Comparison of ENCODE assay signal across 10 cellular contexts in the genomic region with DNA sequence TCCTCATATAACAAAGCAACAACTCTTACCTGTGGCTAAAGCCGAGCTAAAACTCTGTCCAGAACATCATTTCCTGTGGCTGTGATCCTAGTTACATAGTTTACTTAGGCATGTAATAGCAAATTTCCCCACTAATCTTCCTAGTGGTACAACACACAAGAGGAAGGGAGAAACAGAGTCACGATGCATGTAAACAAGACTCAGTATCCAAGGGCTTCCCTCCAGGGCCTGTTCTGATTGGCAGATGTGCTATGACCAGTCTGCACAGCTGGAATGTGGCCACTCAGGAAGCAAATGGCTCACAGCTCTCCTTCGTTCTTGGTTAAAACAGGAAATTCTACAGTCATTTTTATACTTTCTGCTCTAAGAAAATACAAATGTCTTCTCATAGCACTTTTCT. TPM values are rescaled to one million over a fixed set of nuclear protein-coding genes. Genes with fewer than 3 reads are reported as not detected.
DNase-seq lines count a peak whose midpoint lies in the region; ATAC-seq, FAIRE-seq and TF ChIP-seq lines count a peak whose summit lies in the region.
"Had no signal": no experiment of that assay in that cellular context is flagged by ENCODE, and none has a peak within 500 bp of the region (broad histone marks: within the 10 kb centered on the region; RNA-seq: fewer than 3 reads in every experiment).

No MANE protein-coding gene starts in this region.

- H3K4me1 ChIP-seq in endothelial cell of umbilical vein (ENCODE audit: control insufficient read depth, extremely low read depth, insufficient read depth, low read length) (peaks cover 33% of the 10 kb centered on the region), lung (ENCODE audit: control insufficient read depth in 2 of 2, insufficient read depth in 2 of 2, low read length in 2 of 2) (peaks cover under 1 to 8% of the 10 kb centered on the region in 2 donors)

- peak overlapping the region; percentile 91 for H3K9ac ChIP-seq in endothelial cell of umbilical vein (replicated peaks; ENCODE audit: extremely low read depth, insufficient read depth, low read length)

- H3K9me3 ChIP-seq in endothelial cell of umbilical vein (replicated peaks; ENCODE audit: control insufficient read depth, insufficient read depth, low read length) (no peaks in the 10 kb centered on the region), lung (ENCODE audit: control insufficient read depth in 2 of 2, insufficient read depth in 1 of 2, low read length in 1 of 2) (no peaks in the 10 kb centered on the region)

- TF ChIP-seq CTCF in endothelial cell of umbilical vein (IDR thresholded peaks at IDR 0.05; ENCODE audit: extremely low read depth in 1 of 2, insufficient read depth in 1 of 2, low read depth in 1 of 2, low read length in 2 of 2) (no peak), lung (IDR thresholded peaks at IDR 0.05; ENCODE audit: control extremely low read depth, extremely low read depth) (no peak), CD14-positive monocyte (IDR thresholded peaks at IDR 0.05) (no peak)

- H3K27ac Mint-ChIP-seq in CD14-positive monocyte: no peak overlapping the region
- H3K27ac Mint-ChIP-seq: IgD-negative memory B cell had no signal

- H3K9me3 Mint-ChIP-seq in CD14-positive monocyte: peaks cover 0 to 2% (median 0%) of the 10 kb centered on the region in 7 donors

- peak; percentile 93 for FAIRE-seq in endothelial cell of umbilical vein (lab: Jason Lieb, UNC)

- CTCF ChIA-PET in endothelial cell of umbilical vein (lab: Charles Lee): interaction anchor here (0.8 to 2.1 kb wide), 6 partner anchors 10 to 377 kb away, joined by 3 to 6 read pairs (median 4); a partner anchor contains a TSS

- H4K20me1 ChIP-seq in endothelial cell of umbilical vein (replicated peaks; ENCODE audit: control insufficient read depth, extremely low read depth, insufficient read depth, low read length): no peaks in the 10 kb centered on the region

- no TSS peak for BruUV-seq in endothelial cell of umbilical vein (replicated peaks; lab: Mats Ljungman, UMichigan)

- H2AFZ ChIP-seq in endothelial cell of umbilical vein (ENCODE audit: low read depth, low read length): no peak overlapping the region

- no peaks in the 10 kb centered on the region for H3K9me1 ChIP-seq in endothelial cell of umbilical vein (replicated peaks; ENCODE audit: control insufficient read depth, extremely low read depth, insufficient read depth, low read length)

- dilution Hi-C loops in endothelial cell of umbilical vein (cut with MboI; ENCODE audit: extremely low pct_ligation_motif_present, low sequenced_read_pairs): no loop called here

- H3K36me3 ChIP-seq in endothelial cell of umbilical vein (ENCODE audit: control insufficient read depth in 2 of 2, extremely low read depth in 1 of 2, insufficient read depth in 2 of 2, low read length in 2 of 2) (no peaks in the 10 kb centered on the region), lung (ENCODE audit: control insufficient read depth in 2 of 2, insufficient read depth in 2 of 2, low read length in 2 of 2) (no peaks in the 10 kb centered on the region)

- no peaks in the 10 kb centered on the region for H3K36me3 Mint-ChIP-seq in CD14-positive monocyte
- H3K36me3 Mint-ChIP-seq: IgD-negative memory B cell had no signal

- peak overlapping the region; percentile 93 for H3K4me2 ChIP-seq in endothelial cell of umbilical vein (ENCODE audit: insufficient read depth, low read length)

- H3K79me2 ChIP-seq in endothelial cell of umbilical vein (ENCODE audit: control insufficient read depth, insufficient read depth, low read length): peaks cover 8% of the 10 kb centered on the region

- peak; percentile 71 for TF ChIP-seq POLR2A in endothelial cell of umbilical vein (IDR thresholded peaks at IDR 0.05; ENCODE audit: low read depth, low read length)

- H3K27ac ChIP-seq in endothelial cell of umbilical vein (ENCODE audit: insufficient read depth, low read depth, low read length) (peak overlapping the region; percentile 80), lung (ENCODE audit: low read depth in 1 of 2, low read length in 1 of 2) (peak overlapping the region in 1 of 2 donors; percentile 13), temporal lobe (ENCODE audit: low read depth, low read length) (peak overlapping the region; percentile 80)
- H3K27ac ChIP-seq: VCaP had no signal

- H3K4me3 ChIP-seq in endothelial cell of umbilical vein (replicated peaks in 1 of 3; ENCODE audit: insufficient read depth in 1 of 3, low read depth in 1 of 3, low read length in 3 of 3): peak overlapping the region; percentile 2 to 79 (median 38)
- no peak overlapping the region for H3K4me3 ChIP-seq in lung

- H3K4me3 Mint-ChIP-seq in CD14-positive monocyte: no peak overlapping the region
- H3K4me3 Mint-ChIP-seq: IgD-negative memory B cell had no signal

- no peak for ATAC-seq in lung (ENCODE audit: insufficient read depth, low FRiP score)

- H3K27me3 ChIP-seq in endothelial cell of umbilical vein (ENCODE audit: control insufficient read depth in 2 of 2, insufficient read depth in 2 of 2, low read length in 2 of 2) (no peaks in the 10 kb centered on the region), lung (ENCODE audit: control insufficient read depth, insufficient read depth) (no peaks in the 10 kb centered on the region)

- peak; percentile 59 for DNase-seq in M059J (ENCODE audit: low read depth)
- DNase-seq in endothelial cell of umbilical vein (ENCODE audit: low read depth, low spot score): peak; percentile 99
- DNase-seq in lung (ENCODE audit: low spot score): peak; percentile 35
- no peak for DNase-seq in activated CD4-positive, alpha-beta T cell treated with anti-CD3 and anti-CD28 coated beads, Interleukin-2, amount 50 U/mL, for 48 hours
- no peak for DNase-seq in NK-92 treated with Interleukin-12 subunit alpha and Interleukin-12 subunit beta, amount 100 ng/mL, for 24 hours (lab: John Stamatoyannopoulos, UW)
- DNase-seq in CD14-positive monocyte (ENCODE audit: low spot score): no peak
- no peak for DNase-seq in germinal center (ENCODE audit: low spot score)

- H3K4me1 Mint-ChIP-seq in CD14-positive monocyte: no peaks in the 10 kb centered on the region
- H3K4me1 Mint-ChIP-seq: IgD-negative memory B cell had no signal

- intact Hi-C loops in endothelial cell of umbilical vein (cut with micrococcal nuclease): loop anchor here (1.0 to 5.0 kb wide), 8 partner anchors 12 to 533 kb away; a partner anchor contains a TSS
- intact Hi-C loops in CD14-positive monocyte (cut with micrococcal nuclease): no loop called here

- WGBS in lung, 2 donors: 22 to 34% methylated on average over 3 of the region's 3 CpGs

- no peaks in the 10 kb centered on the region for H3K27me3 Mint-ChIP-seq in CD14-positive monocyte (ENCODE audit: low read depth in 3 of 3)

- POLR2A ChIA-PET in endothelial cell of umbilical vein (lab: Charles Lee): interaction anchor here (0.5 to 0.6 kb wide), 2 partner anchors 12 to 119 kb away, joined by 3 read pairs; no protein-coding TSS in a partner anchor

TF ChIP-seq in endothelial cell of umbilical vein, 7 proteins besides CTCF, POLR2A, EP300 and RAD21:
- TF ChIP-seq JUN (IDR thresholded peaks at IDR 0.05; ENCODE audit: borderline replicate concordance, insufficient read depth, insufficient read length, low read depth) (peak; percentile 28), GATA2 (IDR thresholded peaks at IDR 0.05; ENCODE audit: insufficient read depth, insufficient read length, low read depth, low read length) (no peak), MYC (IDR thresholded peaks at IDR 0.05; ENCODE audit: low read depth, low read length) (no peak), POLR2AphosphoS5 (IDR thresholded peaks at IDR 0.05; ENCODE audit: insufficient read depth, low read depth, low read length) (peak; percentile 66), FOS (IDR thresholded peaks at IDR 0.05; ENCODE audit: borderline replicate concordance, insufficient read depth, low read length) (peak; percentile 51), EZH2 (IDR thresholded peaks at IDR 0.05; ENCODE audit: borderline replicate concordance, low read depth, low read length, severe bottlenecking) (no peak)
- TF ChIP-seq, protein P1, sequence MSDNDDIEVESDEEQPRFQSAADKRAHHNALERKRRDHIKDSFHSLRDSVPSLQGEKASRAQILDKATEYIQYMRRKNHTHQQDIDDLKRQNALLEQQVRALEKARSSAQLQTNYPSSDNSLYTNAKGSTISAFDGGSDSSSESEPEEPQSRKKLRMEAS (IDR thresholded peaks at IDR 0.05; ENCODE audit: insufficient read depth, insufficient read length): no peak
TF ChIP-seq in endothelial cell of umbilical vein: peak in this region for 3.

RNA-seq across cellular contexts. Expression of a gene that starts 49.2 kb away (rescaled TPM):
- not detected in 2 replicates for total RNA-seq in M059J (2014; rRNA removed; shearing (Covaris generic))
- total RNA-seq in endothelial cell of umbilical vein (not detected in 2 replicates), lung (not detected), temporal lobe (not detected)
- polyA plus RNA-seq in endothelial cell of umbilical vein (not detected in 2 replicates), lung (not detected), CD14-positive monocyte (not detected)
- polyA plus RNA-seq in endothelial cell of umbilical vein (2011; cell fraction: cytosol; rRNA removed): not detected in 2 replicates
- polyA plus RNA-seq in endothelial cell of umbilical vein (2011; cell fraction: nucleus; rRNA removed): not detected in 2 replicates
- not detected in 2 replicates for polyA plus RNA-seq in endothelial cell of umbilical vein (2012)
- not detected in 2 replicates for polyA minus RNA-seq in endothelial cell of umbilical vein
- polyA minus RNA-seq in endothelial cell of umbilical vein (2011; cell fraction: cytosol; rRNA and poly(A)+ RNA removed): not detected
- polyA minus RNA-seq in endothelial cell of umbilical vein (2011; cell fraction: nucleus; rRNA and poly(A)+ RNA removed): not detected in 2 replicates
- polyA plus RNA-seq: IgD-negative memory B cell had no signal

Comparison
In these comparisons a context has a peak if more than half of its experiments do, and no peak if none do; other contexts are left out.
1. DNase-seq: peak in M059J (single experiment), endothelial cell of umbilical vein (single experiment) and lung (single experiment); none in activated CD4-positive, alpha-beta T cell treated with anti-CD3 and anti-CD28 coated beads, Interleukin-2, amount 50 U/mL, for 48 hours (0 of 2), NK-92 treated with Interleukin-12 subunit alpha and Interleukin-12 subunit beta, amount 100 ng/mL, for 24 hours (single experiment), CD14-positive monocyte (single experiment) and germinal center (single experiment).